In the genomic region with DNA sequence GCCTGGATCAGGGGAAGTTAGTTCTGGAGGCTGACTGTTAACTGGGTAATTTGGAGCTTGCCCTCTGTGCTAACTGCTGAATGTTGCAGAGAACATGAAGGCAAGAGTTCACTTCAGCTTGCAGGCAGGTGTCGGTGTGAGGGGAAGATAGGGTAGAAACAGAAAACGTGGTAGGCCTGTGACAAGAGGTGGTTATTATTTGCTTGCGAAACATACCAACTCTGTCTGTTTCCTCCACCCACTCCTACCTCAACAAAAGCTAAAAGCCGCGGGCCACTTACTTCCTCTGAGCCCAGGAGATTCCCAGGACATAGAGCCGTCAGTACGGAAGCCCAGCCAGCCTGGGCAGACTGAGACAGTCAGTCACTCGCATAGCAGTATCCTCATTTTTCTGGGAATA, we compare ENCODE assay signal across 18 cellular contexts.
DNase-seq lines count a peak whose midpoint lies in the region; ATAC-seq, FAIRE-seq and TF ChIP-seq lines count a peak whose summit lies in the region.
"Had no signal": no experiment of that assay in that cellular context is flagged by ENCODE, and none has a peak within 500 bp of the region (broad histone marks: within the 10 kb centered on the region; RNA-seq: fewer than 3 reads in every experiment).

No MANE protein-coding gene starts in this region.

- 0 out of 2 replicates have a peak, but pooled peaks cover 4% of the 10 kb centered on the region for H3K9me1 ChIP-seq in IMR-90 (ENCODE audit: insufficient read depth, low read length)

- DNase-seq in GM12864 (ENCODE audit: low read depth) (peak; percentile 10), IMR-90 (no peak), bronchial epithelial cell (ENCODE audit: low read depth) (peak; percentile 18), NCI-H128 (lab: John Stamatoyannopoulos, UW; ENCODE audit: unreplicated experiment) (no peak), mesendoderm (no peak), GM19238 (ENCODE audit: insufficient read length, low spot score) (no peak)
- DNase-seq: activated CD4-positive, alpha-beta T cell treated with anti-CD3 and anti-CD28 coated beads for 4 hours; activated naive CD8-positive, alpha-beta T cell treated with anti-CD3 and anti-CD28 coated beads, Interleukin-2, amount 50 U/mL, for 24 hours; activated T-cell treated with anti-CD3 and anti-CD28 coated beads, Interleukin-2, amount 50 U/mL, for 1 hour; heart right ventricle; left colon; NCI-H1694; NCI-H510A treated with DMSO at 0.1 percent for 48 hours had no signal

- no peak overlapping the region for H3K27ac ChIP-seq in IMR-90 (ENCODE audit: insufficient read depth, low read length)
- H3K27ac ChIP-seq in mesendoderm (ENCODE audit: low read depth, low read length): no peak overlapping the region
- H3K27ac ChIP-seq: epithelial cell of prostate, heart right ventricle, RWPE1 had no signal

- H3K18ac ChIP-seq in IMR-90 (ENCODE audit: low read depth, low read length) (no peak overlapping the region), mesendoderm (ENCODE audit: low read length) (no peak overlapping the region)

- dilution Hi-C loops in IMR-90 (cut with HindIII; ENCODE audit: low sequenced_read_pairs, unreplicated experiment): no loop called here

- H2BK20ac ChIP-seq in IMR-90 (ENCODE audit: low read depth, low read length): no peak overlapping the region

- peak; percentile 56 for ATAC-seq in GM21423 (IDR thresholded peaks at IDR 0.05; ENCODE audit: unreplicated experiment)
- ATAC-seq in IMR-90 (ENCODE audit: low read depth): no peak
- no peak for ATAC-seq in HG03460 (IDR thresholded peaks at IDR 0.05; ENCODE audit: unreplicated experiment)
- ATAC-seq: activated naive CD8-positive, alpha-beta T cell treated with anti-CD3 and anti-CD28 coated beads, Interleukin-2, amount 50 U/mL, for 24 hours; HCT116; heart right ventricle; left colon had no signal

- H3K9ac ChIP-seq in IMR-90 (ENCODE audit: low read depth, low read length) (no peak overlapping the region), mesendoderm (ENCODE audit: low read length) (no peak overlapping the region)

- in situ Hi-C loops in IMR-90 (cut with MboI; ENCODE audit: low sequenced_read_pairs): loop anchor here (25.0 kb wide), 1 partner anchor 758 kb away; no protein-coding TSS in a partner anchor

- H4K91ac ChIP-seq in IMR-90 (ENCODE audit: insufficient read depth, low read depth, low read length): no peak overlapping the region

- H2BK120ac ChIP-seq in IMR-90 (ENCODE audit: low read depth, low read length) (no peak overlapping the region), mesendoderm (ENCODE audit: low read depth, low read length) (no peak overlapping the region)

- POLR2A ChIA-PET in IMR-90 (lab: Charles Lee; ENCODE audit: unreplicated experiment): no interaction called here

- no peak overlapping the region for H2BK5ac ChIP-seq in IMR-90 (ENCODE audit: low read depth, low read length, poor library complexity, severe bottlenecking)
- H2BK5ac ChIP-seq in mesendoderm (ENCODE audit: low read length): no peak overlapping the region

- no peaks in the 10 kb centered on the region for H3K36me3 ChIP-seq in IMR-90 (ENCODE audit: control insufficient read depth, insufficient read depth, low read length)
- no peaks in the 10 kb centered on the region for H3K36me3 ChIP-seq in bronchial epithelial cell (ENCODE audit: control insufficient read depth, insufficient read depth, low read length)
- H3K36me3 ChIP-seq in mesendoderm (ENCODE audit: control insufficient read depth, insufficient read depth, low read length): no peaks in the 10 kb centered on the region
- H3K36me3 ChIP-seq: heart right ventricle had no signal

- CTCF ChIA-PET in IMR-90 (lab: Yijun Ruan, JAX): interaction anchor here (1.4 kb wide), 1 partner anchor 16 kb away, joined by 5 read pairs; no protein-coding TSS in a partner anchor

- no peak overlapping the region for H3K4me2 ChIP-seq in IMR-90 (ENCODE audit: low read depth, low read length)
- H3K4me2 ChIP-seq in mesendoderm (ENCODE audit: low read length): no peak overlapping the region

- H4K5ac ChIP-seq in IMR-90 (ENCODE audit: low read depth, low read length) (no peak overlapping the region), mesendoderm (ENCODE audit: low read length) (no peak overlapping the region)

- BruUV-seq in IMR-90 (replicated peaks; lab: Mats Ljungman, UMichigan): no TSS peak

- H3K79me1 ChIP-seq in IMR-90 (ENCODE audit: low read depth in 1 of 2, low read length in 2 of 2) (no peaks in the 10 kb centered on the region), mesendoderm (ENCODE audit: low read length) (no peaks in the 10 kb centered on the region)

- H4K8ac ChIP-seq in IMR-90 (ENCODE audit: low read depth in 2 of 2, low read length in 2 of 2) (no peak overlapping the region), mesendoderm (ENCODE audit: low read depth, low read length) (no peak overlapping the region)

- H3K4ac ChIP-seq in IMR-90 (ENCODE audit: low read depth, low read length) (no peak overlapping the region), mesendoderm (ENCODE audit: low read depth, low read length) (no peak overlapping the region)

- no peaks in the 10 kb centered on the region for H4K20me1 ChIP-seq in IMR-90 (ENCODE audit: insufficient read depth, low read length)

- H3K79me2 ChIP-seq in mesendoderm (ENCODE audit: control insufficient read depth, insufficient read depth, low read length): no peaks in the 10 kb centered on the region

- WGBS in IMR-90 (ENCODE audit: extremely low coverage in 2 of 2, insufficient read length in 1 of 2), 2 experiments: no CpG with 5 or more reads among the region's 8 CpGs
- WGBS in mesendoderm (ENCODE audit: extremely low coverage, insufficient coverage, low lambda C conversion rate): no CpG with 5 or more reads among the region's 8 CpGs

- H2BK15ac ChIP-seq in IMR-90 (ENCODE audit: low read depth, low read length) (no peak overlapping the region), mesendoderm (replicated peaks; ENCODE audit: low read depth) (no peak overlapping the region)

- no peak for TF ChIP-seq RAD21 in IMR-90 (IDR thresholded peaks at IDR 0.05; ENCODE audit: low read length)

- H3K4me3 ChIP-seq in GM12864 (ENCODE audit: low read depth, low read length) (no peak overlapping the region), IMR-90 (ENCODE audit: insufficient read depth, low read depth, low read length) (no peak overlapping the region), bronchial epithelial cell (ENCODE audit: low read depth, low read length) (no peak overlapping the region), mesendoderm (ENCODE audit: low read length) (no peak overlapping the region)
- H3K4me3 ChIP-seq: heart right ventricle had no signal

- H3K23ac ChIP-seq in IMR-90 (ENCODE audit: low read depth, low read length) (no peak overlapping the region), mesendoderm (ENCODE audit: low read length) (no peak overlapping the region)

- H3K4me1 ChIP-seq in IMR-90 (ENCODE audit: control insufficient read depth, insufficient read depth, low read length) (no peaks in the 10 kb centered on the region), mesendoderm (ENCODE audit: control insufficient read depth, low read depth, low read length) (no peaks in the 10 kb centered on the region)
- H3K4me1 ChIP-seq: heart right ventricle had no signal

- H3K9me3 ChIP-seq in IMR-90 (ENCODE audit: control insufficient read depth, insufficient read depth, low read length): no peaks in the 10 kb centered on the region

- no peak overlapping the region for H2AK9ac ChIP-seq in IMR-90 (replicated peaks; ENCODE audit: low read depth, low read length, poor library complexity)

- H3K27me3 ChIP-seq in IMR-90 (ENCODE audit: control insufficient read depth, insufficient read depth, low read length) (peaks cover 16% of the 10 kb centered on the region), bronchial epithelial cell (ENCODE audit: control insufficient read depth, insufficient read depth, low read length) (peaks cover 2% of the 10 kb centered on the region), mesendoderm (ENCODE audit: insufficient read depth, low read length, poor library complexity) (no peaks in the 10 kb centered on the region)

- no peak for FAIRE-seq in bronchial epithelial cell (lab: Jason Lieb, UNC)

- H3K56ac ChIP-seq in IMR-90 (ENCODE audit: extremely low read depth, insufficient read depth, low read length): no peak overlapping the region
- H3K56ac ChIP-seq in mesendoderm (ENCODE audit: low read length): no peak overlapping the region

- no peak overlapping the region for H3K14ac ChIP-seq in IMR-90 (replicated peaks; ENCODE audit: low read depth, low read length)

- H2AK5ac ChIP-seq in IMR-90 (ENCODE audit: low read depth, low read length): no peak overlapping the region
- no peak overlapping the region for H2AK5ac ChIP-seq in mesendoderm (ENCODE audit: low read length)

- TF ChIP-seq CTCF in GM12864 (IDR thresholded peaks at IDR 0.05; ENCODE audit: low read depth, low read length, missing control alignments): no peak
- TF ChIP-seq CTCF in IMR-90 (conservative IDR thresholded peaks at IDR 0.05; ENCODE audit: low read depth, low read length): no peak
- no peak for TF ChIP-seq CTCF in bronchial epithelial cell (IDR thresholded peaks at IDR 0.05; ENCODE audit: insufficient read depth, low read length, severe bottlenecking)

- TF ChIP-seq POLR2A in IMR-90 (IDR thresholded peaks at IDR 0.05; ENCODE audit: low read depth, low read length): no peak

- H2AFZ ChIP-seq in IMR-90 (replicated peaks; ENCODE audit: low read length, poor library complexity): peak overlapping the region; percentile 63

- intact Hi-C loops in IMR-90 (cut with micrococcal nuclease): no loop called here

TF ChIP-seq in IMR-90, 13 proteins besides CTCF, POLR2A, EP300 and RAD21:
- TF ChIP-seq SMC3 (IDR thresholded peaks at IDR 0.05; ENCODE audit: low read depth, low read length): no peak
TF ChIP-seq in IMR-90: peak in this region for 0.

Comparison
In these comparisons a context has a peak if more than half of its experiments do, and no peak if none do; other contexts are left out.
1. DNase-seq: peak in GM12864 (single experiment) and bronchial epithelial cell (single experiment); none in IMR-90 (single experiment), NCI-H128 (single experiment), mesendoderm (single experiment) and GM19238 (single experiment).